11 cellular contexts compared by ENCODE assay signal in the genomic region with DNA sequence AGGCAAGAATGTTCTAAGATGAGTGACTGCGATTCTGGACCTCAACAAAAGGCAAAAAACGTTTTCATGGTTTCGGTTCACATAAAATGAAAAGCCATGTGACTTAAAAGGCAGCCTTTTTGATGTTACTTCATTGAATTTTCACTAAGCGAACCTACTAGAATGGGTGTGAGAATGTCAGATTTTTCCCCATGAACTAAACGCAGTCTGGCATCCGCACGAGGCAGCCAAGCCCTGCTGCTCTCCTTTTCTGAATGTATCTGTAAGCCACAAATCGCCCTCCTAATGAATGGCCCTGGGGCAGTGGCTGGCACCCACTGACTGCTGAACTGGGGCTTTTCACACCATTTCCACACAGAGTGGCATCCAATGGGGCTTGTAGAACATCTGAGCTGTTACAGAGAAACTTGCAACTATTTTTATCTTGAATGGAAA. TPM values are rescaled to one million over a fixed set of nuclear protein-coding genes. Genes with fewer than 3 reads are reported as not detected.
DNase-seq lines count a peak whose midpoint lies in the region; ATAC-seq lines count a peak whose summit lies in the region.
"Had no signal": no experiment of that assay in that cellular context is flagged by ENCODE, and none has a peak within 500 bp of the region (broad histone marks: within the 10 kb centered on the region; RNA-seq: fewer than 3 reads in every experiment).

No MANE protein-coding gene starts in this region.

- peak overlapping the region; percentile 74 for H2BK120ac ChIP-seq in mesenchymal stem cell (ENCODE audit: low read depth, low read length)

- H3K4me3 ChIP-seq in GM23248 (peak overlapping the region; percentile 30; the same call in 1 of the 2 replicates), mesenchymal stem cell (ENCODE audit: insufficient read depth in 1 of 2, low read depth in 1 of 2, low read length in 2 of 2) (no peak overlapping the region)

- H2AFZ ChIP-seq in GM23248 (peak overlapping the region; percentile 70), mesenchymal stem cell (ENCODE audit: low read depth, low read length) (no peak overlapping the region)

- no peak overlapping the region for H3K14ac ChIP-seq in mesenchymal stem cell (ENCODE audit: low read length in 2 of 2)

- H3K79me2 ChIP-seq in GM23248 (ENCODE audit: insufficient read depth) = no peaks in the 10 kb centered on the region

- H4K8ac ChIP-seq in mesenchymal stem cell (ENCODE audit: low read length) = peak overlapping the region; percentile 97

- H3K36me3 Mint-ChIP-seq in stimulated activated naive B cell treated with anti-CD40 and anti-IgM and Interleukin-4, amounts not matched to agents 10 μg/mL and 1 μg/mL and 100 μg/mL, for 72 hours = peaks cover 24 to 35% of the 10 kb centered on the region in 2 donors

- H3K27ac Mint-ChIP-seq in stimulated activated naive B cell treated with anti-CD40 and anti-IgM and Interleukin-4, amounts not matched to agents 10 μg/mL and 1 μg/mL and 100 μg/mL, for 72 hours = peak overlapping the region; percentile 31

- H3K4me2 ChIP-seq in GM23248 (ENCODE audit: unreplicated experiment) (peak overlapping the region; percentile 66), mesenchymal stem cell (ENCODE audit: low read length, poor library complexity, severe bottlenecking) (no peak overlapping the region)

- H3K23ac ChIP-seq in mesenchymal stem cell (ENCODE audit: low read length in 2 of 2) = no peak overlapping the region

- no peaks in the 10 kb centered on the region for H3K27me3 ChIP-seq in GM23248 (replicated peaks; ENCODE audit: insufficient read depth)
- no peaks in the 10 kb centered on the region for H3K27me3 ChIP-seq in mesenchymal stem cell (ENCODE audit: control insufficient read depth in 1 of 2, insufficient read depth in 1 of 2, low read length in 2 of 2)

- H2BK5ac ChIP-seq in mesenchymal stem cell (ENCODE audit: low read depth, low read length, poor library complexity, severe bottlenecking) = peak overlapping the region; percentile 47

- H3K9me3 Mint-ChIP-seq in stimulated activated naive B cell treated with anti-CD40 and anti-IgM and Interleukin-4, amounts not matched to agents 10 μg/mL and 1 μg/mL and 100 μg/mL, for 72 hours = no peaks in the 10 kb centered on the region

- no peak overlapping the region for H3K4me3 Mint-ChIP-seq in stimulated activated naive B cell treated with anti-CD40 and anti-IgM and Interleukin-4, amounts not matched to agents 10 μg/mL and 1 μg/mL and 100 μg/mL, for 72 hours

- ATAC-seq in stimulated activated naive B cell treated with anti-CD40 and anti-IgM and Interleukin-4, amounts not matched to agents 10 μg/mL and 1 μg/mL and 100 μg/mL, for 72 hours (replicated peaks) = no peak
- no peak for ATAC-seq in stimulated activated naive CD8-positive, alpha-beta T cell treated with anti-CD3 and anti-CD28 coated beads, Interleukin-15, Interleukin-2, amounts not matched to agents 100 U/mL and 50 U/mL, for 24 hours
- ATAC-seq in GM21447 (IDR thresholded peaks at IDR 0.05; ENCODE audit: unreplicated experiment) = no peak
- ATAC-seq: HCT116 had no signal

- H3K27ac ChIP-seq in GM23248 = peak overlapping the region; percentile 99
- H3K27ac ChIP-seq in caudate nucleus (ENCODE audit: low read depth, low read length) = peak overlapping the region; percentile 100
- H3K27ac ChIP-seq in mesenchymal stem cell (ENCODE audit: low read length, poor library complexity, severe bottlenecking) = peak overlapping the region; percentile 90

- H3K27me3 Mint-ChIP-seq in stimulated activated naive B cell treated with anti-CD40 and anti-IgM and Interleukin-4, amounts not matched to agents 10 μg/mL and 1 μg/mL and 100 μg/mL, for 72 hours = no peaks in the 10 kb centered on the region

- no peaks in the 10 kb centered on the region for H4K20me1 ChIP-seq in GM23248 (ENCODE audit: insufficient read depth)

- H3K79me1 ChIP-seq in mesenchymal stem cell (replicated peaks; ENCODE audit: low read length, poor library complexity, severe bottlenecking) = peaks cover 8% of the 10 kb centered on the region

- peak; percentile 50 for DNase-seq in GM23248
- DNase-seq in caudate nucleus (lab: John Stamatoyannopoulos, UW) = peak in 12 of 61 donors; percentile 19 to 58 (median 34)
- DNase-seq in mesenchymal stem cell = no peak
- DNase-seq in stimulated activated naive B cell treated with anti-CD40 and anti-IgM and Interleukin-4, amounts not matched to agents 10 μg/mL and 1 μg/mL and 100 μg/mL, for 72 hours = no peak
- no peak for DNase-seq in DMS153 treated with DMSO at 0.1 percent for 48 hours (lab: John Stamatoyannopoulos, UW; ENCODE audit: unreplicated experiment)
- no peak for DNase-seq in stimulated activated naive CD8-positive, alpha-beta T cell treated with anti-CD3 and anti-CD28 coated beads, Interleukin-15, Interleukin-2, amounts not matched to agents 100 U/mL and 50 U/mL, for 24 hours
- no peak for DNase-seq in T-helper 9 cell
- DNase-seq: activated CD8-positive, alpha-beta memory T cell treated with anti-CD3 and anti-CD28 coated beads for 24 hours; NCI-H2029 treated with DMSO at 0.1 percent for 48 hours had no signal

- no peak overlapping the region for H2BK15ac ChIP-seq in mesenchymal stem cell (ENCODE audit: low read depth, poor library complexity, severe bottlenecking)

- H3K4me1 Mint-ChIP-seq in stimulated activated naive B cell treated with anti-CD40 and anti-IgM and Interleukin-4, amounts not matched to agents 10 μg/mL and 1 μg/mL and 100 μg/mL, for 72 hours = peaks cover 0 to 3% of the 10 kb centered on the region in 2 donors

- H3K36me3 ChIP-seq in GM23248 (ENCODE audit: low read depth) (peaks cover 16% of the 10 kb centered on the region), mesenchymal stem cell (ENCODE audit: control insufficient read depth in 1 of 2, insufficient read depth in 2 of 2, low read depth in 1 of 2, low read length in 2 of 2) (peaks cover 11 to 33% of the 10 kb centered on the region in 2 experiments)

- no peaks in the 10 kb centered on the region for H3K9me3 ChIP-seq in GM23248 (ENCODE audit: low read depth)
- no peaks in the 10 kb centered on the region for H3K9me3 ChIP-seq in mesenchymal stem cell (ENCODE audit: control insufficient read depth, low read length)

- H3K9ac ChIP-seq in GM23248 (peak overlapping the region; percentile 93), mesenchymal stem cell (ENCODE audit: low read length) (peak overlapping the region; percentile 98)

- H3F3A ChIP-seq in GM23248 (ENCODE audit: insufficient read depth) = peaks cover 55% of the 10 kb centered on the region

- H3K4me1 ChIP-seq in GM23248 (ENCODE audit: insufficient read depth) (peaks cover 57% of the 10 kb centered on the region), mesenchymal stem cell (ENCODE audit: control insufficient read depth, insufficient read depth, low read depth, low read length) (peaks cover 48% of the 10 kb centered on the region)

- H3K18ac ChIP-seq in mesenchymal stem cell (ENCODE audit: low read depth in 1 of 2, low read length in 2 of 2) = peak overlapping the region; percentile 86 to 99

- H3K9me2 ChIP-seq in GM23248 (ENCODE audit: insufficient read depth) = no peaks in the 10 kb centered on the region

- peak overlapping the region; percentile 96 for H4K91ac ChIP-seq in mesenchymal stem cell (ENCODE audit: low read length)

- whole genome bisulfite sequencing in GM23248 (ENCODE audit: low coverage in 1 of 2, low lambda C conversion rate in 2 of 2, missing lambda C conversion rate in 2 of 2), 2 experiments = 21 to 26% methylated on average over 8 of the region's 8 CpGs
- WGBS in mesenchymal stem cell = 91% methylated on average over 8 of the region's 8 CpGs

- in situ Hi-C loops in GM23248 (cut with MboI) = no loop called here

- H2BK12ac ChIP-seq in mesenchymal stem cell (ENCODE audit: low read length in 2 of 2) = peak overlapping the region; percentile 91 to 97

- peak overlapping the region; percentile 50 to 97 for H3K4ac ChIP-seq in mesenchymal stem cell (ENCODE audit: low read depth in 1 of 2, low read length in 2 of 2)

- peak overlapping the region; percentile 79 for H2AK5ac ChIP-seq in mesenchymal stem cell (ENCODE audit: low read length, severe bottlenecking)

RNA-seq across cellular contexts. Expression of a gene that starts 29.6 kb away (rescaled TPM):
- total RNA-seq in GM23248 (2014; rRNA removed; shearing (Covaris generic)) = 24.8 and 25.1 TPM in 2 replicates
- polyA plus RNA-seq in GM23248 (2016; fragmentation: Nextera tagmentation; extraction: Ambion mirVana) = 22.1 and 26.2 TPM in 2 replicates
- 14.9 TPM for polyA plus RNA-seq in mesenchymal stem cell (2013, experiment 1 of 2)
- 14.7 TPM for polyA plus RNA-seq in mesenchymal stem cell (2013, experiment 2 of 2)
